ENCODE assay signal across 2 cellular contexts in the genomic region with DNA sequence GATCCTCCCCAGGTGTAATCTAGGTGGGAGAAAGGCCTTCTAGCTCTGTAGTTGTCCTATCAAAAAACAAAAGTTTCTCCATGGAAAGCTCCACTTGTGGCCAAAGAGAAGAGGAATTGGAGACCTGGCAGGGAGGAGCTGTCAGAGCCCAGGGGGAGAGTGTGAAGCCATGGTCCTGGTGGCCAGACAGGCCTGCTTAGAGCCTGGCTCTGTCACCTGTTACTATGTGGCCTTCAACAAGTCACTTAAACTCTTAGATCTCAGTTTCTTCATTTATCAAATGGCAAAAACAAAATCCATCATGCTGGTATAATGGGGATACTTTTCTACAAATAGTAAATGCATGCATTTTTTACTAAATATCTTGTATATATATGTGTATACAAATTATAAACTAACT.
A peak's percentile ranks its signal among the peaks of the same experiment; 100 is the strongest.
TF ChIP-seq lines count a peak whose summit lies in the region.

No MANE protein-coding gene starts in this region.

TF ChIP-seq in HEK293, 187 proteins besides CTCF, POLR2A, EP300 and RAD21:
- TF ChIP-seq, protein P1, sequence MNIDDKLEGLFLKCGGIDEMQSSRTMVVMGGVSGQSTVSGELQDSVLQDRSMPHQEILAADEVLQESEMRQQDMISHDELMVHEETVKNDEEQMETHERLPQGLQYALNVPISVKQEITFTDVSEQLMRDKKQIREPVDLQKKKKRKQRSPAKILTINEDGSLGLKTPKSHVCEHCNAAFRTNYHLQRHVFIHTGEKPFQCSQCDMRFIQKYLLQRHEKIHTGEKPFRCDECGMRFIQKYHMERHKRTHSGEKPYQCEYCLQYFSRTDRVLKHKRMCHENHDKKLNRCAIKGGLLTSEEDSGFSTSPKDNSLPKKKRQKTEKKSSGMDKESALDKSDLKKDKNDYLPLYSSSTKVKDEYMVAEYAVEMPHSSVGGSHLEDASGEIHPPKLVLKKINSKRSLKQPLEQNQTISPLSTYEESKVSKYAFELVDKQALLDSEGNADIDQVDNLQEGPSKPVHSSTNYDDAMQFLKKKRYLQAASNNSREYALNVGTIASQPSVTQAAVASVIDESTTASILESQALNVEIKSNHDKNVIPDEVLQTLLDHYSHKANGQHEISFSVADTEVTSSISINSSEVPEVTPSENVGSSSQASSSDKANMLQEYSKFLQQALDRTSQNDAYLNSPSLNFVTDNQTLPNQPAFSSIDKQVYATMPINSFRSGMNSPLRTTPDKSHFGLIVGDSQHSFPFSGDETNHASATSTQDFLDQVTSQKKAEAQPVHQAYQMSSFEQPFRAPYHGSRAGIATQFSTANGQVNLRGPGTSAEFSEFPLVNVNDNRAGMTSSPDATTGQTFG (tag by site-specific recombination; IDR thresholded peaks at IDR 0.05; ENCODE audit: borderline replicate concordance), result no peak
- 0 out of 2 replicates have a peak, but pooled peaks have one; percentile 45 for TF ChIP-seq SCRT2 (tag by site-specific recombination; IDR thresholded peaks at IDR 0.05)
- TF ChIP-seq ZSCAN16 (tag by site-specific recombination; IDR thresholded peaks at IDR 0.05), result no peak
- TF ChIP-seq, protein P2, sequence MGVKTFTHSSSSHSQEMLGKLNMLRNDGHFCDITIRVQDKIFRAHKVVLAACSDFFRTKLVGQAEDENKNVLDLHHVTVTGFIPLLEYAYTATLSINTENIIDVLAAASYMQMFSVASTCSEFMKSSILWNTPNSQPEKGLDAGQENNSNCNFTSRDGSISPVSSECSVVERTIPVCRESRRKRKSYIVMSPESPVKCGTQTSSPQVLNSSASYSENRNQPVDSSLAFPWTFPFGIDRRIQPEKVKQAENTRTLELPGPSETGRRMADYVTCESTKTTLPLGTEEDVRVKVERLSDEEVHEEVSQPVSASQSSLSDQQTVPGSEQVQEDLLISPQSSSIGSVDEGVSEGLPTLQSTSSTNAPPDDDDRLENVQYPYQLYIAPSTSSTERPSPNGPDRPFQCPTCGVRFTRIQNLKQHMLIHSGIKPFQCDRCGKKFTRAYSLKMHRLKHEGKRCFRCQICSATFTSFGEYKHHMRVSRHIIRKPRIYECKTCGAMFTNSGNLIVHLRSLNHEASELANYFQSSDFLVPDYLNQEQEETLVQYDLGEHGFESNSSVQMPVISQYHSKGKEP (tag by site-specific recombination; IDR thresholded peaks at IDR 0.05), result no peak
TF ChIP-seq in HEK293: peak in this region for 1.

TF ChIP-seq in H1, 55 proteins besides CTCF, POLR2A, EP300 and RAD21:
- no peak for TF ChIP-seq YY1 (IDR thresholded peaks at IDR 0.05; ENCODE audit: low read depth, low read length)
- TF ChIP-seq RFX5 (IDR thresholded peaks at IDR 0.05; ENCODE audit: borderline replicate concordance, low read depth, low read length), result peak; percentile 31; the same call in 1 of the 2 replicates
